In genomic region chr5:113281194-113281593, GRCh38 we compare ENCODE assay signal across 15 cellular contexts.
"Had no signal": no experiment of that assay in that cellular context is flagged by ENCODE, and none has a peak within 500 bp of the region (broad histone marks: within the 10 kb centered on the region; RNA-seq: fewer than 3 reads in every experiment).

No MANE protein-coding gene starts in this region.

- H3K9ac ChIP-seq: neural progenitor cell had no signal

- ATAC-seq: effector memory CD8-positive, alpha-beta T cell; gastroesophageal sphincter; stimulated activated memory B cell treated with anti-CD40 and anti-IgM and Interleukin-4, amounts not matched to agents 10 μg/mL and 1 μg/mL and 100 μg/mL, for 72 hours; T-cell had no signal

- H3K9me3 ChIP-seq: gastroesophageal sphincter, ovary had no signal

- H3K27me3 ChIP-seq: gastroesophageal sphincter, neural progenitor cell, ovary had no signal

- H2AFZ ChIP-seq: neural progenitor cell had no signal

- H3K4me3 ChIP-seq: gastroesophageal sphincter, neural progenitor cell, ovary had no signal

- H3K36me3 ChIP-seq: gastroesophageal sphincter, neural progenitor cell, ovary had no signal

- DNase-seq: activated CD4-positive, alpha-beta T cell treated with anti-CD3 and anti-CD28 coated beads, Interleukin-2, amount 50 U/mL, for 48 hours; activated effector memory CD4-positive, alpha-beta T cell treated with anti-CD3 and anti-CD28 coated beads, Interleukin-2, amount 50 U/mL, for 16 hours; cerebellar nuclear complex; effector memory CD8-positive, alpha-beta T cell; left cardiac atrium; mammary epithelial cell; ovary; stimulated activated CD4-positive, alpha-beta T cell treated with anti-CD3 and anti-CD28 coated beads, Interleukin-12 subunit alpha, Interleukin-12 subunit beta, amount 100 ng/mL, for 4 hours; stimulated activated CD4-positive, alpha-beta T cell treated with anti-CD3 and anti-CD28 coated beads, Interleukin-2, amount 100 ng/mL, for 48 hours; T-cell; T-helper 9 cell; WERI-Rb-1 had no signal

- H3K4me2 ChIP-seq: neural progenitor cell had no signal
